Comparison of ENCODE assay signal across 1 cellular context in the genomic region with DNA sequence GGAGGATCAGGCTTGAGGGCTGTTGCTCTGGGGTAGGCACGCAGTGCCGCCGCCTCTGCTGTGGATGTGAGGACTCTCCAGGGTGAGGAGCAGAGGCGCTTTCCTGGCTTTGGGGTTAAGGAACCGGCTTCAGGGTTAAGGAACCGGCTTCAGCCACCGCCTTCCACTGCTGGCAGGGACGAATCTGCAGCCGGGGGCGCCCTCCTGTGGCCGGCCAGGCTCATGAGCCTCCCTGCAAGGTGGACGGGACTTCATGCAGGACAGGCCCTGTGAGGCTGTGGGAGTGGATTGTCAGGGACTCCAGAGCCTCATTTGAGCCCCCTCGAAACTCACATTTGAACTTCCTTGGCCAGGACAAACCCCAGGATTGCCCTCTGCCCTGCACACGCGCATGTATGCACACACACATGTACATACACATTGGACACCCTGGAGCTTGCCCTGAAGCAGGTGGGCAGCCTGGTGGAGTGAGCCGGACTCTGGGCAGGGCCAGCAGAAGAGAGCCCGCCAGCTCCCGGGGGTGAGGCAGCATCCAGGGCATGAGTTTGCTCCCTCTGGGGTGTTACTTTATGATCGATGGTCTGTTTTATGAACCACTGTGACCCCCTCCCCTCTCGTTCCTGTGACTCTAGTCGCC.
TF ChIP-seq lines count a peak whose summit lies in the region.

No MANE protein-coding gene starts in this region.

TF ChIP-seq in GM12878, 131 proteins besides CTCF, POLR2A, EP300 and RAD21 (continued from another document):
- TF ChIP-seq, protein P1, sequence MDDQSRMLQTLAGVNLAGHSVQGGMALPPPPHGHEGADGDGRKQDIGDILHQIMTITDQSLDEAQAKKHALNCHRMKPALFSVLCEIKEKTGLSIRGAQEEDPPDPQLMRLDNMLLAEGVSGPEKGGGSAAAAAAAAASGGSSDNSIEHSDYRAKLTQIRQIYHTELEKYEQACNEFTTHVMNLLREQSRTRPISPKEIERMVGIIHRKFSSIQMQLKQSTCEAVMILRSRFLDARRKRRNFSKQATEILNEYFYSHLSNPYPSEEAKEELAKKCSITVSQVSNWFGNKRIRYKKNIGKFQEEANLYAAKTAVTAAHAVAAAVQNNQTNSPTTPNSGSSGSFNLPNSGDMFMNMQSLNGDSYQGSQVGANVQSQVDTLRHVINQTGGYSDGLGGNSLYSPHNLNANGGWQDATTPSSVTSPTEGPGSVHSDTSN (IDR thresholded peaks at IDR 0.05; ENCODE audit: insufficient replicate concordance, low read depth, low read length), result no peak
- TF ChIP-seq ZZZ3 (IDR thresholded peaks at IDR 0.05; ENCODE audit: control insufficient read depth, insufficient read length, low read depth) (no peak), ZNF24 (IDR thresholded peaks at IDR 0.05) (no peak), NR2F1 (conservative IDR thresholded peaks at IDR 0.05) (no peak), TCF3 (IDR thresholded peaks at IDR 0.05; ENCODE audit: borderline replicate concordance, insufficient read depth, low read depth, low read length) (no peak)
